Comparison of ENCODE assay signal across 30 cellular contexts in the genomic region with DNA sequence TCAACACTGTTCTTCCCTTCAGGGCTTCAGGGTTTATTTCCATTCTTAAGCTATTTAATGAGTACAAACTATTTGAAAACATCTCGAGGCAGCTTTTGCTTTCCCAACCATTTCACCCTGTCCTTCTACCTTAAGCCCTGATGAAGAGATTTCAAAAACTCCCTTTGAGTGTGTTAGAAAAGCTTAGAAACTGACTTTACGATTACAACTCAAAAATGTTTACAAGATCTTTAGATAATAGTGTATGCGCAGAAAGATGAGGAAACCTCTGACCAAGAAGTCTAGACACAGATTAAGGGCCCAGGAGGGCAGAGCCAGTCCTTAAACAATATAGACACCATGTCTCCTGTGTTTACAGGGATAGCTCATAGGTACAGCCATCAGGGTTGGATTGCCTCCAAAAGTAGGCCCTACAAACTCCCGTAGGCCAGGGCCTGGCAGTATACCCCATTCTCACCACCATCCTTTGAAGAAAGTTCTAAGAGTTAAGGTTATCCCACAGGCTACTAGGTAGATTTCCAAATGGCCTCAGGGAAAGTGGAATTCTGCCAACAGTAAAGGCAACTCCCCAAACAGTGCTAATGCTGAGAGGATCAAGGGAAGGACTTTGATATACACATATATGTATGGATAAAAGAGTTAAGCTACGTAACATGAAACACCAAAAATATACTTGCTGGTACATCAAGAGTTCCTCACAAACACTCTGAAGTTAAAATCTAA.
"Had no signal": no experiment of that assay in that cellular context is flagged by ENCODE, and none has a peak within 500 bp of the region (broad histone marks: within the 10 kb centered on the region; RNA-seq: fewer than 3 reads in every experiment).

No MANE protein-coding gene starts in this region.

- H3K27ac Mint-ChIP-seq: activated naive CD4-positive, alpha-beta T cell treated with anti-CD3 and anti-CD28 coated beads for 36 hours; activated naive CD8-positive, alpha-beta T cell treated with anti-CD3 and anti-CD28 coated beads, Interleukin-2, amount 10 ng/mL, durations not matched to agents 7 days and 5 days; memory B cell; nephron progenitor cell; stimulated activated naive CD8-positive, alpha-beta T cell treated with anti-CD3 and anti-CD28 coated beads, Interleukin-15, Interleukin-2, amounts not matched to agents 100 ng/mL and 50 ng/mL, for 24 hours; type B pancreatic cell had no signal

- H3K27me3 Mint-ChIP-seq: activated naive CD8-positive, alpha-beta T cell treated with anti-CD3 and anti-CD28 coated beads, Interleukin-2, amount 10 ng/mL, durations not matched to agents 7 days and 5 days; effector memory CD8-positive, alpha-beta T cell; memory B cell; stimulated activated naive CD8-positive, alpha-beta T cell treated with anti-CD3 and anti-CD28 coated beads, Interleukin-15, Interleukin-2, amounts not matched to agents 100 ng/mL and 50 ng/mL, for 24 hours; type B pancreatic cell had no signal

- H3K27ac ChIP-seq: colonic mucosa, dorsolateral prefrontal cortex, esophagus muscularis mucosa, gastroesophageal sphincter, right lobe of liver, skin epidermis, suprapubic skin, vagina, WERI-Rb-1 had no signal

- H3K4me3 ChIP-seq: colonic mucosa, dorsolateral prefrontal cortex, esophagus muscularis mucosa, gastroesophageal sphincter, mucosa of descending colon, right lobe of liver, skin epidermis, suprapubic skin, vagina had no signal

- ATAC-seq: effector memory CD8-positive, alpha-beta T cell; gastroesophageal sphincter; left colon; mucosa of descending colon; right lobe of liver had no signal

- H3K36me3 Mint-ChIP-seq: memory B cell had no signal

- FAIRE-seq: bronchial epithelial cell, endothelial cell of umbilical vein, keratinocyte had no signal

- H3K9me3 ChIP-seq: colonic mucosa, esophagus muscularis mucosa, gastroesophageal sphincter, mucosa of descending colon, right lobe of liver, suprapubic skin, vagina had no signal

- H3K36me3 ChIP-seq: colonic mucosa, suprapubic skin, vagina had no signal

- H3K4me1 Mint-ChIP-seq: activated naive CD8-positive, alpha-beta T cell treated with anti-CD3 and anti-CD28 coated beads, Interleukin-2, amount 10 ng/mL, durations not matched to agents 7 days and 5 days; nephron progenitor cell had no signal

- H3K9me3 Mint-ChIP-seq: activated naive CD4-positive, alpha-beta T cell treated with anti-CD3 and anti-CD28 coated beads for 36 hours; activated naive CD8-positive, alpha-beta T cell treated with anti-CD3 and anti-CD28 coated beads, Interleukin-2, amount 10 ng/mL, durations not matched to agents 7 days and 5 days; effector memory CD8-positive, alpha-beta T cell; memory B cell; nephron progenitor cell; stimulated activated naive CD8-positive, alpha-beta T cell treated with anti-CD3 and anti-CD28 coated beads, Interleukin-15, Interleukin-2, amounts not matched to agents 100 ng/mL and 50 ng/mL, for 24 hours; type B pancreatic cell had no signal

- H3K27me3 ChIP-seq: colonic mucosa, dorsolateral prefrontal cortex, esophagus muscularis mucosa, gastroesophageal sphincter, right lobe of liver, suprapubic skin, vagina had no signal

- DNase-seq: activated CD4-positive, alpha-beta T cell treated with anti-CD3 and anti-CD28 coated beads for 1 hour; activated CD8-positive, alpha-beta memory T cell treated with anti-CD3 and anti-CD28 coated beads, Interleukin-2, amount 50 U/mL, for 48 hours; activated effector memory CD4-positive, alpha-beta T cell treated with Interleukin-2 at 50 U/mL for 16 hours; activated naive CD4-positive, alpha-beta T cell treated with anti-CD3 and anti-CD28 coated beads for 36 hours; activated naive CD8-positive, alpha-beta T cell treated with anti-CD3 and anti-CD28 coated beads, Interleukin-2, amount 10 ng/mL, durations not matched to agents 7 days and 5 days; activated T-cell treated with anti-CD3 and anti-CD28 coated beads, Interleukin-2, amount 50 U/mL, for 48 hours; amygdala; colonic mucosa; dorsolateral prefrontal cortex; effector memory CD8-positive, alpha-beta T cell; head of caudate nucleus; hypothalamus; left colon; mucosa of descending colon; nephron progenitor cell; nucleus accumbens; right lobe of liver; stimulated activated CD4-positive, alpha-beta T cell treated with anti-CD3 and anti-CD28 coated beads, Interleukin-1b, Interleukin-23, amount 100 ng/mL, for 48 hours; WERI-Rb-1 had no signal

- H3K4me1 ChIP-seq: colonic mucosa, esophagus muscularis mucosa, gastroesophageal sphincter, right lobe of liver, suprapubic skin, vagina had no signal

- H3K4me3 Mint-ChIP-seq: activated naive CD4-positive, alpha-beta T cell treated with anti-CD3 and anti-CD28 coated beads for 36 hours; activated naive CD8-positive, alpha-beta T cell treated with anti-CD3 and anti-CD28 coated beads, Interleukin-2, amount 10 ng/mL, durations not matched to agents 7 days and 5 days; effector memory CD8-positive, alpha-beta T cell; memory B cell; nephron progenitor cell; stimulated activated naive CD8-positive, alpha-beta T cell treated with anti-CD3 and anti-CD28 coated beads, Interleukin-15, Interleukin-2, amounts not matched to agents 100 ng/mL and 50 ng/mL, for 24 hours; type B pancreatic cell had no signal
